1 cellular context compared by ENCODE assay signal in the genomic region with DNA sequence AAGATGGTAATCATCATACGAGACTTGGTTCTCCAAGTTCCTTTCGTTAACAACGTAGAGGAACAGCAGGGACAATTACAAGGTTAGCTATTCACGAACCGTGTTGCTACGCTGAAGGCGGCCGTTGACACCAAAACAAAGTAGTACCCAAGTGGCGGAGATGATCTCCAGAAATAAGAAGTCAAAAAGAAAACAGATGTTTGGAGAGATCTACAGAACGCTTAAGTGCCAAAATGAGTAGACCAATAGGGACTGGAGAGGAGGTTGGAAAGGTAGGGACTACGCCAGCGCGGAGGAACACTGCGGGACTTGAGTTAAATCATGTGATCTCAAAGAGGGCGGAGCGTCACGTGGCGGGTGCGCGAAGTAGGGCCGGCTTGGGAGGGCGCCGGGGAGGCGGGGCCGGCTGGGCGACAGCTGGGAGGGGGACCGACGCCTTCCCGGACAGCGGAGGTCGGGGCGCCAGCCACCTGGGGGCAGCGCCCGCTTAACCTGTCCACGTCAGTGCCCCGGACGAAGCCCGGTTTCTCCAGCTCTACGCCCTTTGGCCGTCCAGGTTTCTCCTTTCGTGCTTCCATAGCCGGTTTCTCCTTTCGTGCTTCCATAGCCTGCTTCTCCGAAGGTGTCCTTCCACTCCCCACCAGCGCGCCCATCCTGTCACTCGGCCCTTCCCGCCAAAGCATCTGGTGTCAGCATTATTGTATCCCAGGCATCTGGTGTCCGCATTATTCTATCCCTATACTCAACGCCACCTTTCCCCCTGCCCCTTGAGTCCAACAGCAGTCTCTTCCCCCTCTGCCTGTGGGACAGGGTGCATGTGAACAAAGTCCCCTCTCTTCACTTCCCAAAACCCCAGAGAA.
TF ChIP-seq lines count a peak whose summit lies in the region.

No MANE protein-coding gene starts in this region.

TF ChIP-seq in HepG2, 621 proteins besides CTCF, POLR2A, EP300 and RAD21 (continued from another document and continues in another):
- TF ChIP-seq, protein P1, sequence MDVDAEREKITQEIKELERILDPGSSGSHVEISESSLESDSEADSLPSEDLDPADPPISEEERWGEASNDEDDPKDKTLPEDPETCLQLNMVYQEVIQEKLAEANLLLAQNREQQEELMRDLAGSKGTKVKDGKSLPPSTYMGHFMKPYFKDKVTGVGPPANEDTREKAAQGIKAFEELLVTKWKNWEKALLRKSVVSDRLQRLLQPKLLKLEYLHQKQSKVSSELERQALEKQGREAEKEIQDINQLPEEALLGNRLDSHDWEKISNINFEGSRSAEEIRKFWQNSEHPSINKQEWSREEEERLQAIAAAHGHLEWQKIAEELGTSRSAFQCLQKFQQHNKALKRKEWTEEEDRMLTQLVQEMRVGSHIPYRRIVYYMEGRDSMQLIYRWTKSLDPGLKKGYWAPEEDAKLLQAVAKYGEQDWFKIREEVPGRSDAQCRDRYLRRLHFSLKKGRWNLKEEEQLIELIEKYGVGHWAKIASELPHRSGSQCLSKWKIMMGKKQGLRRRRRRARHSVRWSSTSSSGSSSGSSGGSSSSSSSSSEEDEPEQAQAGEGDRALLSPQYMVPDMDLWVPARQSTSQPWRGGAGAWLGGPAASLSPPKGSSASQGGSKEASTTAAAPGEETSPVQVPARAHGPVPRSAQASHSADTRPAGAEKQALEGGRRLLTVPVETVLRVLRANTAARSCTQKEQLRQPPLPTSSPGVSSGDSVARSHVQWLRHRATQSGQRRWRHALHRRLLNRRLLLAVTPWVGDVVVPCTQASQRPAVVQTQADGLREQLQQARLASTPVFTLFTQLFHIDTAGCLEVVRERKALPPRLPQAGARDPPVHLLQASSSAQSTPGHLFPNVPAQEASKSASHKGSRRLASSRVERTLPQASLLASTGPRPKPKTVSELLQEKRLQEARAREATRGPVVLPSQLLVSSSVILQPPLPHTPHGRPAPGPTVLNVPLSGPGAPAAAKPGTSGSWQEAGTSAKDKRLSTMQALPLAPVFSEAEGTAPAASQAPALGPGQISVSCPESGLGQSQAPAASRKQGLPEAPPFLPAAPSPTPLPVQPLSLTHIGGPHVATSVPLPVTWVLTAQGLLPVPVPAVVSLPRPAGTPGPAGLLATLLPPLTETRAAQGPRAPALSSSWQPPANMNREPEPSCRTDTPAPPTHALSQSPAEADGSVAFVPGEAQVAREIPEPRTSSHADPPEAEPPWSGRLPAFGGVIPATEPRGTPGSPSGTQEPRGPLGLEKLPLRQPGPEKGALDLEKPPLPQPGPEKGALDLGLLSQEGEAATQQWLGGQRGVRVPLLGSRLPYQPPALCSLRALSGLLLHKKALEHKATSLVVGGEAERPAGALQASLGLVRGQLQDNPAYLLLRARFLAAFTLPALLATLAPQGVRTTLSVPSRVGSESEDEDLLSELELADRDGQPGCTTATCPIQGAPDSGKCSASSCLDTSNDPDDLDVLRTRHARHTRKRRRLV (CRISPR knock-in tag; IDR thresholded peaks at IDR 0.05) = no peak
- TF ChIP-seq MXD4 (CRISPR knock-in tag; IDR thresholded peaks at IDR 0.05) (peak; percentile 68; the same call in 1 of the 2 replicates), MEF2D (CRISPR knock-in tag; IDR thresholded peaks at IDR 0.05) (no peak), ZNF136 (CRISPR knock-in tag; IDR thresholded peaks at IDR 0.05; ENCODE audit: low read depth) (no peak), BORCS8-MEF2B (CRISPR knock-in tag; IDR thresholded peaks at IDR 0.05) (peak; percentile 18; the same call in 1 of the 2 replicates), TBX3 (IDR thresholded peaks at IDR 0.05; ENCODE audit: borderline replicate concordance) (peak; percentile 85; the same call in 1 of the 2 replicates), ZNF614 (CRISPR knock-in tag; IDR thresholded peaks at IDR 0.05; ENCODE audit: borderline replicate concordance) (0 out of 2 replicates have a peak, but pooled peaks have one; percentile 62), FOXA1 (IDR thresholded peaks at IDR 0.05) (no peak), FOXA1 (CRISPR knock-in tag; IDR thresholded peaks at IDR 0.05) (no peak; the same call in 1 of the 2 replicates), ZFP1 (CRISPR knock-in tag; IDR thresholded peaks at IDR 0.05) (peak; percentile 58; the same call in 1 of the 2 replicates), MAZ (IDR thresholded peaks at IDR 0.05; ENCODE audit: borderline replicate concordance, low read depth, low read length) (peak; percentile 82; the same call in 1 of the 2 replicates), MAZ (CRISPR knock-in tag; IDR thresholded peaks at IDR 0.05; ENCODE audit: low read depth) (no peak; the same call in none of the 2 replicates), ZFP36L1 (CRISPR knock-in tag; IDR thresholded peaks at IDR 0.05) (no peak), MTF2 (CRISPR knock-in tag; IDR thresholded peaks at IDR 0.05; ENCODE audit: borderline replicate concordance) (no peak), MAF1 (CRISPR knock-in tag; IDR thresholded peaks at IDR 0.05; ENCODE audit: borderline replicate concordance) (no peak), ZNF674 (CRISPR knock-in tag; IDR thresholded peaks at IDR 0.05; ENCODE audit: low read depth) (no peak), HOXD1 (CRISPR knock-in tag; IDR thresholded peaks at IDR 0.05) (0 out of 2 replicates have a peak, but pooled peaks have one; percentile 30), ISL2 (CRISPR knock-in tag; IDR thresholded peaks at IDR 0.05) (0 out of 2 replicates have a peak, but pooled peaks have one; percentile 58), ZNF850 (CRISPR knock-in tag; conservative IDR thresholded peaks at IDR 0.05) (no peak), ZBTB20 (CRISPR knock-in tag; IDR thresholded peaks at IDR 0.05; ENCODE audit: borderline replicate concordance, low read depth) (no peak), FOXK1 (CRISPR knock-in tag; IDR thresholded peaks at IDR 0.05; ENCODE audit: borderline replicate concordance, low read depth) (peak; percentile 97), SNRNP70 (IDR thresholded peaks at IDR 0.05; ENCODE audit: low read depth, low read length) (no peak), ZMAT3 (CRISPR knock-in tag; conservative IDR thresholded peaks at IDR 0.05) (no peak; the same call in 1 of the 2 replicates), HNRNPLL (IDR thresholded peaks at IDR 0.05; ENCODE audit: low read depth, low read length, poor library complexity, severe bottlenecking) (peak; percentile 98), ZNF232 (CRISPR knock-in tag; IDR thresholded peaks at IDR 0.05; ENCODE audit: borderline replicate concordance) (no peak), FOXO1 (CRISPR knock-in tag; IDR thresholded peaks at IDR 0.05) (peak; percentile 55; the same call in 1 of the 2 replicates), NFRKB (IDR thresholded peaks at IDR 0.05) (no peak), FOXA3 (CRISPR knock-in tag; IDR thresholded peaks at IDR 0.05) (peak; percentile 75), HNRNPH1 (optimal IDR thresholded peaks at IDR 0.05; ENCODE audit: low read depth, low read length) (no peak), ZNF777 (CRISPR knock-in tag; IDR thresholded peaks at IDR 0.05) (no peak; the same call in 1 of the 2 replicates), ZNF235 (CRISPR knock-in tag; IDR thresholded peaks at IDR 0.05; ENCODE audit: borderline replicate concordance) (no peak), GPN1 (CRISPR knock-in tag; IDR thresholded peaks at IDR 0.05; ENCODE audit: borderline replicate concordance) (no peak), PRMT3 (CRISPR knock-in tag; IDR thresholded peaks at IDR 0.05; ENCODE audit: borderline replicate concordance, low read depth) (no peak)
- TF ChIP-seq, protein P2, sequence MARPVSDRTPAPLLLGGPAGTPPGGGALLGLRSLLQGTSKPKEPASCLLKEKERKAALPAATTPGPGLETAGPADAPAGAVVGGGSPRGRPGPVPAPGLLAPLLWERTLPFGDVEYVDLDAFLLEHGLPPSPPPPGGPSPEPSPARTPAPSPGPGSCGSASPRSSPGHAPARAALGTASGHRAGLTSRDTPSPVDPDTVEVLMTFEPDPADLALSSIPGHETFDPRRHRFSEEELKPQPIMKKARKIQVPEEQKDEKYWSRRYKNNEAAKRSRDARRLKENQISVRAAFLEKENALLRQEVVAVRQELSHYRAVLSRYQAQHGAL (CRISPR knock-in tag; IDR thresholded peaks at IDR 0.05; ENCODE audit: not compliant biosample characterization) = no peak
- TF ChIP-seq, protein P3, sequence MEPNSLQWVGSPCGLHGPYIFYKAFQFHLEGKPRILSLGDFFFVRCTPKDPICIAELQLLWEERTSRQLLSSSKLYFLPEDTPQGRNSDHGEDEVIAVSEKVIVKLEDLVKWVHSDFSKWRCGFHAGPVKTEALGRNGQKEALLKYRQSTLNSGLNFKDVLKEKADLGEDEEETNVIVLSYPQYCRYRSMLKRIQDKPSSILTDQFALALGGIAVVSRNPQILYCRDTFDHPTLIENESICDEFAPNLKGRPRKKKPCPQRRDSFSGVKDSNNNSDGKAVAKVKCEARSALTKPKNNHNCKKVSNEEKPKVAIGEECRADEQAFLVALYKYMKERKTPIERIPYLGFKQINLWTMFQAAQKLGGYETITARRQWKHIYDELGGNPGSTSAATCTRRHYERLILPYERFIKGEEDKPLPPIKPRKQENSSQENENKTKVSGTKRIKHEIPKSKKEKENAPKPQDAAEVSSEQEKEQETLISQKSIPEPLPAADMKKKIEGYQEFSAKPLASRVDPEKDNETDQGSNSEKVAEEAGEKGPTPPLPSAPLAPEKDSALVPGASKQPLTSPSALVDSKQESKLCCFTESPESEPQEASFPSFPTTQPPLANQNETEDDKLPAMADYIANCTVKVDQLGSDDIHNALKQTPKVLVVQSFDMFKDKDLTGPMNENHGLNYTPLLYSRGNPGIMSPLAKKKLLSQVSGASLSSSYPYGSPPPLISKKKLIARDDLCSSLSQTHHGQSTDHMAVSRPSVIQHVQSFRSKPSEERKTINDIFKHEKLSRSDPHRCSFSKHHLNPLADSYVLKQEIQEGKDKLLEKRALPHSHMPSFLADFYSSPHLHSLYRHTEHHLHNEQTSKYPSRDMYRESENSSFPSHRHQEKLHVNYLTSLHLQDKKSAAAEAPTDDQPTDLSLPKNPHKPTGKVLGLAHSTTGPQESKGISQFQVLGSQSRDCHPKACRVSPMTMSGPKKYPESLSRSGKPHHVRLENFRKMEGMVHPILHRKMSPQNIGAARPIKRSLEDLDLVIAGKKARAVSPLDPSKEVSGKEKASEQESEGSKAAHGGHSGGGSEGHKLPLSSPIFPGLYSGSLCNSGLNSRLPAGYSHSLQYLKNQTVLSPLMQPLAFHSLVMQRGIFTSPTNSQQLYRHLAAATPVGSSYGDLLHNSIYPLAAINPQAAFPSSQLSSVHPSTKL (CRISPR knock-in tag; IDR thresholded peaks at IDR 0.05) = peak; percentile 76
- TF ChIP-seq, protein P4, sequence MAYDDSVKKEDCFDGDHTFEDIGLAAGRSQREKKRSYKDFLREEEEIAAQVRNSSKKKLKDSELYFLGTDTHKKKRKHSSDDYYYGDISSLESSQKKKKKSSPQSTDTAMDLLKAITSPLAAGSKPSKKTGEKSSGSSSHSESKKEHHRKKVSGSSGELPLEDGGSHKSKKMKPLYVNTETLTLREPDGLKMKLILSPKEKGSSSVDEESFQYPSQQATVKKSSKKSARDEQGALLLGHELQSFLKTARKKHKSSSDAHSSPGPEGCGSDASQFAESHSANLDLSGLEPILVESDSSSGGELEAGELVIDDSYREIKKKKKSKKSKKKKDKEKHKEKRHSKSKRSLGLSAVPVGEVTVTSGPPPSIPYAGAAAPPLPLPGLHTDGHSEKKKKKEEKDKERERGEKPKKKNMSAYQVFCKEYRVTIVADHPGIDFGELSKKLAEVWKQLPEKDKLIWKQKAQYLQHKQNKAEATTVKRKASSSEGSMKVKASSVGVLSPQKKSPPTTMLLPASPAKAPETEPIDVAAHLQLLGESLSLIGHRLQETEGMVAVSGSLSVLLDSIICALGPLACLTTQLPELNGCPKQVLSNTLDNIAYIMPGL (CRISPR knock-in tag; IDR thresholded peaks at IDR 0.05; ENCODE audit: borderline replicate concordance in 1 of 2, low read depth in 1 of 2) = peak; percentile 55 to 70; a peak in 2 of 4 replicates
- TF ChIP-seq, protein P5, sequence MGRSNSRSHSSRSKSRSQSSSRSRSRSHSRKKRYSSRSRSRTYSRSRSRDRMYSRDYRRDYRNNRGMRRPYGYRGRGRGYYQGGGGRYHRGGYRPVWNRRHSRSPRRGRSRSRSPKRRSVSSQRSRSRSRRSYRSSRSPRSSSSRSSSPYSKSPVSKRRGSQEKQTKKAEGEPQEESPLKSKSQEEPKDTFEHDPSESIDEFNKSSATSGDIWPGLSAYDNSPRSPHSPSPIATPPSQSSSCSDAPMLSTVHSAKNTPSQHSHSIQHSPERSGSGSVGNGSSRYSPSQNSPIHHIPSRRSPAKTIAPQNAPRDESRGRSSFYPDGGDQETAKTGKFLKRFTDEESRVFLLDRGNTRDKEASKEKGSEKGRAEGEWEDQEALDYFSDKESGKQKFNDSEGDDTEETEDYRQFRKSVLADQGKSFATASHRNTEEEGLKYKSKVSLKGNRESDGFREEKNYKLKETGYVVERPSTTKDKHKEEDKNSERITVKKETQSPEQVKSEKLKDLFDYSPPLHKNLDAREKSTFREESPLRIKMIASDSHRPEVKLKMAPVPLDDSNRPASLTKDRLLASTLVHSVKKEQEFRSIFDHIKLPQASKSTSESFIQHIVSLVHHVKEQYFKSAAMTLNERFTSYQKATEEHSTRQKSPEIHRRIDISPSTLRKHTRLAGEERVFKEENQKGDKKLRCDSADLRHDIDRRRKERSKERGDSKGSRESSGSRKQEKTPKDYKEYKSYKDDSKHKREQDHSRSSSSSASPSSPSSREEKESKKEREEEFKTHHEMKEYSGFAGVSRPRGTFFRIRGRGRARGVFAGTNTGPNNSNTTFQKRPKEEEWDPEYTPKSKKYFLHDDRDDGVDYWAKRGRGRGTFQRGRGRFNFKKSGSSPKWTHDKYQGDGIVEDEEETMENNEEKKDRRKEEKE (IDR thresholded peaks at IDR 0.05) = no peak
- TF ChIP-seq, protein P6, sequence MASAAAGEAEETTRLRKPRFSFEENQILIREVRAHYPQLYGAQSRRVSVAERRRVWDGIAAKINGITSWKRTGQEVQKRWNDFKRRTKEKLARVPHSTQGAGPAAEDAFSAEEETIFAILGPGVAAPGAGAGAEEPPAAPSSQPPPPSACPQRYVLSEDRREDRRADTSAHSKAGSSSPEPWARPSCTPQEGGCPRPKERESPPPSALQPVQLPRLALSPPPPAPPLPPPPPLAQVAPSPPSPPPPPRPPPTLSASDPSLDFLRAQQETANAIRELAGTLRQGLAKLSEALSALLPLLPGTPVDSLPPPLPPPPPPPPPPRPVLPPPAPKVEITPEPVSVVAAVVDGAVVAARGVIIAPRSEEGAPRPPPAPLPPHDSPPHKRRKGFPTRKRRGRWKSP (CRISPR knock-in tag; IDR thresholded peaks at IDR 0.05) = peak; percentile 67
- TF ChIP-seq, protein P7, sequence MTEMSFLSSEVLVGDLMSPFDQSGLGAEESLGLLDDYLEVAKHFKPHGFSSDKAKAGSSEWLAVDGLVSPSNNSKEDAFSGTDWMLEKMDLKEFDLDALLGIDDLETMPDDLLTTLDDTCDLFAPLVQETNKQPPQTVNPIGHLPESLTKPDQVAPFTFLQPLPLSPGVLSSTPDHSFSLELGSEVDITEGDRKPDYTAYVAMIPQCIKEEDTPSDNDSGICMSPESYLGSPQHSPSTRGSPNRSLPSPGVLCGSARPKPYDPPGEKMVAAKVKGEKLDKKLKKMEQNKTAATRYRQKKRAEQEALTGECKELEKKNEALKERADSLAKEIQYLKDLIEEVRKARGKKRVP (CRISPR knock-in tag; IDR thresholded peaks at IDR 0.05) = no peak
- TF ChIP-seq, protein P8, sequence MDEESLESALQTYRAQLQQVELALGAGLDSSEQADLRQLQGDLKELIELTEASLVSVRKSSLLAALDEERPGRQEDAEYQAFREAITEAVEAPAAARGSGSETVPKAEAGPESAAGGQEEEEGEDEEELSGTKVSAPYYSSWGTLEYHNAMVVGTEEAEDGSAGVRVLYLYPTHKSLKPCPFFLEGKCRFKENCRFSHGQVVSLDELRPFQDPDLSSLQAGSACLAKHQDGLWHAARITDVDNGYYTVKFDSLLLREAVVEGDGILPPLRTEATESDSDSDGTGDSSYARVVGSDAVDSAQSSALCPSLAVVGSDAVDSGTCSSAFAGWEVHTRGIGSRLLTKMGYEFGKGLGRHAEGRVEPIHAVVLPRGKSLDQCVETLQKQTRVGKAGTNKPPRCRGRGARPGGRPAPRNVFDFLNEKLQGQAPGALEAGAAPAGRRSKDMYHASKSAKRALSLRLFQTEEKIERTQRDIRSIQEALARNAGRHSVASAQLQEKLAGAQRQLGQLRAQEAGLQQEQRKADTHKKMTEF (CRISPR knock-in tag; IDR thresholded peaks at IDR 0.05) = peak; percentile 84
